ENCODE assay signal across 1 cellular context in genomic region chr9:127209220-127209619, GRCh38.
TF ChIP-seq lines count a peak whose summit lies in the region.

No MANE protein-coding gene starts in this region.

TF ChIP-seq in IMR-90, 13 proteins besides CTCF, POLR2A, EP300 and RAD21:
- TF ChIP-seq ELK1 (IDR thresholded peaks at IDR 0.05; ENCODE audit: borderline replicate concordance, low read depth, low read length) (no peak), BHLHE40 (IDR thresholded peaks at IDR 0.05; ENCODE audit: low read depth, low read length) (no peak), RFX5 (IDR thresholded peaks at IDR 0.05; ENCODE audit: low read depth, low read length) (no peak), MAFK (IDR thresholded peaks at IDR 0.05; ENCODE audit: low read depth, low read length) (no peak), CEBPB (IDR thresholded peaks at IDR 0.05; ENCODE audit: low read depth, low read length) (no peak), FOS (IDR thresholded peaks at IDR 0.05; ENCODE audit: low read depth, low read length) (no peak), RCOR1 (IDR thresholded peaks at IDR 0.05; ENCODE audit: insufficient replicate concordance, low read length) (no peak), CHD1 (IDR thresholded peaks at IDR 0.05; ENCODE audit: low read depth, low read length) (no peak), SMC3 (IDR thresholded peaks at IDR 0.05; ENCODE audit: low read depth, low read length) (no peak), USF2 (IDR thresholded peaks at IDR 0.05; ENCODE audit: low read depth, low read length) (no peak), MXI1 (IDR thresholded peaks at IDR 0.05; ENCODE audit: borderline replicate concordance, low read depth, low read length) (no peak)
